In genomic region chr12:26250801-26251200, GRCh38 we compare ENCODE assay signal across 28 cellular contexts. TPM values are rescaled to one million over a fixed set of nuclear protein-coding genes. Genes with fewer than 3 reads are reported as not detected.
"Had no signal": no experiment of that assay in that cellular context is flagged by ENCODE, and none has a peak within 500 bp of the region (broad histone marks: within the 10 kb centered on the region; RNA-seq: fewer than 3 reads in every experiment).

No MANE protein-coding gene starts in this region.

- H3K9ac ChIP-seq: SK-N-SH had no signal

- H3K27me3 ChIP-seq: body of pancreas, cardiac muscle cell, Peyer's patch, SJCRH30 had no signal

- H3K9me2 ChIP-seq: SK-N-SH had no signal

- H3K9me3 ChIP-seq: body of pancreas had no signal

- H3K4me2 ChIP-seq: SK-N-SH had no signal

- H3K4me3 ChIP-seq: body of pancreas, cardiac muscle cell, Peyer's patch, SJCRH30 had no signal

- DNase-seq: activated CD4-positive, alpha-beta T cell treated with anti-CD3 and anti-CD28 coated beads for 4 hours; activated CD8-positive, alpha-beta memory T cell treated with anti-CD3 and anti-CD28 coated beads, Interleukin-2, amount 50 U/mL, for 48 hours; activated CD8-positive, alpha-beta T cell treated with anti-CD3 and anti-CD28 coated beads for 36 hours; activated effector memory CD4-positive, alpha-beta T cell treated with Interleukin-2 at 50 U/mL for 16 hours; activated naive CD4-positive, alpha-beta T cell; activated T-cell treated with anti-CD3 and anti-CD28 coated beads, Interleukin-2, amount 50 U/mL, for 1 hour; aorta; body of pancreas; Kasumi-1; NCI-H1048; NCI-H1417 treated with DMSO at 0.1 percent for 48 hours; NCI-H1694; NCI-H2029; NCI-H2107; NCI-H2171 treated with DMSO at 0.1 percent for 48 hours; NCI-H510A treated with DMSO at 0.1 percent for 48 hours; NCI-H69; NK-92 treated with Interleukin-12 subunit alpha and Interleukin-12 subunit beta, amount 100 ng/mL, for 24 hours; OCI-M1; Peyer's patch; SJCRH30; SK-N-SH; T-helper 1 cell; WERI-Rb-1 had no signal

- ATAC-seq: activated CD8-positive, alpha-beta T cell treated with anti-CD3 and anti-CD28 coated beads for 36 hours; body of pancreas had no signal

- H3K27ac ChIP-seq: body of pancreas, cardiac muscle cell, Peyer's patch, RWPE1, SJCRH30, WERI-Rb-1 had no signal

- H3K36me3 ChIP-seq: cardiac muscle cell, Peyer's patch, SJCRH30, WERI-Rb-1 had no signal

- H3K4me1 ChIP-seq: body of pancreas had no signal

RNA-seq across cellular contexts. Expression of gene SSPN, which starts 55.4 kb away (rescaled TPM):
- total RNA-seq: activated CD8-positive, alpha-beta T cell treated with anti-CD3 and anti-CD28 coated beads for 36 hours; activated T-helper 1 cell treated with anti-CD3 and anti-CD28 coated beads, Interleukin-12 subunit alpha, Interleukin-12 subunit beta, Interleukin-2, Interleukin-4 antibody, amounts not matched to agents 30 ng/mL and 10 ng/mL and 1 ng/mL, durations not matched to agents 14 hours and 24 hours and 36 hours; T-helper 2 cell treated with Interferon-gamma antibody and Interleukin-4, amounts not matched to agents 100 ng/mL and 5 ng/mL, for 36 hours had no signal
